16 cellular contexts compared by ENCODE assay signal in the genomic region with DNA sequence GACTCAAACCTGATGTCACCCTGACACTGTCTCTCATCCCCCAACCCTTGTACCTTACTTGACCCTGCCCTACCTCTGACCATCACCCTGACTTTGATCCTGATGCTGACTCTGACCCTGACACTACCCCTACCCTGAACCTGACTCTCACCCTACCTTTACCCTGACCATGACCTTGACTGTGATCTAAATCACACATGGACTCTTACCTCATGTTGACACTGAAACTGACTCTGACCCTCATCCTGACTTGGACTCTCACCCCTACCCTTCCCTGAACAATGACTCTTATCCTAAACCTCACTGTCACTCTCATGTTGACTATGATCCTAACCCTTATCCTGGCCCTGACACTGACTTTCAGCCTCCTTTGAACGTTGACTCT. TPM values are rescaled to one million over a fixed set of nuclear protein-coding genes. Genes with fewer than 3 reads are reported as not detected.
DNase-seq lines count a peak whose midpoint lies in the region; ATAC-seq and TF ChIP-seq lines count a peak whose summit lies in the region.
"Had no signal": no experiment of that assay in that cellular context is flagged by ENCODE, and none has a peak within 500 bp of the region (broad histone marks: within the 10 kb centered on the region; RNA-seq: fewer than 3 reads in every experiment).

No MANE protein-coding gene starts in this region.

- no peaks in the 10 kb centered on the region for H3K9me3 ChIP-seq in upper lobe of right lung

- no peaks in the 10 kb centered on the region for H3K36me3 Mint-ChIP-seq in activated T-helper 17 cell treated with anti-CD3 and anti-CD28 coated beads, Interleukin-2, amount 50 U/mL, for 72 hours (ENCODE audit: low read depth)
- H3K36me3 Mint-ChIP-seq in natural killer cell treated with Interleukin-12 subunit alpha and Interleukin-12 subunit beta and Interleukin-15 and Interleukin-18, amount 100 ng/mL, for 72 hours, result no peaks in the 10 kb centered on the region

- no peak overlapping the region for H3K4me3 ChIP-seq in upper lobe of right lung
- H3K4me3 ChIP-seq: GM12878 had no signal

- peaks cover 14% of the 10 kb centered on the region for H3K27me3 ChIP-seq in upper lobe of right lung

- no peak overlapping the region for H3K4me3 Mint-ChIP-seq in activated T-helper 17 cell treated with anti-CD3 and anti-CD28 coated beads, Interleukin-2, amount 50 U/mL, for 72 hours
- H3K4me3 Mint-ChIP-seq in natural killer cell treated with Interleukin-12 subunit alpha and Interleukin-12 subunit beta and Interleukin-15 and Interleukin-18, amount 100 ng/mL, for 72 hours, result no peak overlapping the region
- H3K4me3 Mint-ChIP-seq: B cell; CD4-positive, alpha-beta T cell; HFFc6 had no signal

- peaks cover 35% of the 10 kb centered on the region for H3K27me3 Mint-ChIP-seq in activated T-helper 17 cell treated with anti-CD3 and anti-CD28 coated beads, Interleukin-2, amount 50 U/mL, for 72 hours
- peaks cover 35 to 53% of the 10 kb centered on the region in 2 donors for H3K27me3 Mint-ChIP-seq in natural killer cell treated with Interleukin-12 subunit alpha and Interleukin-12 subunit beta and Interleukin-15 and Interleukin-18, amount 100 ng/mL, for 72 hours

- TF ChIP-seq CTCF in upper lobe of right lung (IDR thresholded peaks at IDR 0.05) (no peak), GM20000 (IDR thresholded peaks at IDR 0.05; ENCODE audit: extremely low read depth, missing control alignments) (no peak)

- H3K4me1 ChIP-seq in upper lobe of right lung, result no peaks in the 10 kb centered on the region

- H3K4me1 Mint-ChIP-seq in activated T-helper 17 cell treated with anti-CD3 and anti-CD28 coated beads, Interleukin-2, amount 50 U/mL, for 72 hours, result no peaks in the 10 kb centered on the region
- H3K4me1 Mint-ChIP-seq in natural killer cell treated with Interleukin-12 subunit alpha and Interleukin-12 subunit beta and Interleukin-15 and Interleukin-18, amount 100 ng/mL, for 72 hours (ENCODE audit: low read depth in 2 of 2), result peaks cover 22 to 24% of the 10 kb centered on the region in 2 donors
- H3K4me1 Mint-ChIP-seq: B cell had no signal

- no peaks in the 10 kb centered on the region for H3K9me3 Mint-ChIP-seq in activated T-helper 17 cell treated with anti-CD3 and anti-CD28 coated beads, Interleukin-2, amount 50 U/mL, for 72 hours
- H3K9me3 Mint-ChIP-seq in natural killer cell treated with Interleukin-12 subunit alpha and Interleukin-12 subunit beta and Interleukin-15 and Interleukin-18, amount 100 ng/mL, for 72 hours, result no peaks in the 10 kb centered on the region
- H3K9me3 Mint-ChIP-seq: CD4-positive, alpha-beta T cell; HFFc6 had no signal

- H3K27ac Mint-ChIP-seq in activated T-helper 17 cell treated with anti-CD3 and anti-CD28 coated beads, Interleukin-2, amount 50 U/mL, for 72 hours, result no peak overlapping the region
- no peak overlapping the region for H3K27ac Mint-ChIP-seq in natural killer cell treated with Interleukin-12 subunit alpha and Interleukin-12 subunit beta and Interleukin-15 and Interleukin-18, amount 100 ng/mL, for 72 hours
- H3K27ac Mint-ChIP-seq: B cell; CD4-positive, alpha-beta T cell; HFFc6 had no signal

- DNase-seq in left lobe of liver (ENCODE audit: low spot score) (no peak), upper lobe of right lung (no peak), GM19240 (ENCODE audit: insufficient read length, low spot score) (no peak), GM20000 (ENCODE audit: low spot score) (no peak)
- no peak for DNase-seq in natural killer cell treated with Interleukin-12 subunit alpha and Interleukin-12 subunit beta and Interleukin-15 and Interleukin-18, amount 100 ng/mL, for 72 hours (ENCODE audit: low spot score)
- DNase-seq: ACHN; C1 segment of cervical spinal cord; Calu3; CD4-positive, alpha-beta T cell; DMS 273 treated with DMSO at 0.1 percent for 48 hours; HCEC 1CT; HFFc6 had no signal

- no peaks in the 10 kb centered on the region for H3K36me3 ChIP-seq in upper lobe of right lung

- peak; percentile 24 for ATAC-seq in activated T-helper 17 cell treated with anti-CD3 and anti-CD28 coated beads, Interleukin-2, amount 50 U/mL, for 72 hours (replicated peaks)
- ATAC-seq in left lobe of liver (peak; percentile 14), upper lobe of right lung (peak; percentile 21), GM18505 (IDR thresholded peaks at IDR 0.05; ENCODE audit: unreplicated experiment) (no peak)
- peak; percentile 32 to 46 for ATAC-seq in natural killer cell treated with Interleukin-12 subunit alpha and Interleukin-12 subunit beta and Interleukin-15 and Interleukin-18, amount 100 ng/mL, for 72 hours
- ATAC-seq: GM12878 had no signal

- TF ChIP-seq POLR2A in GM18505 (IDR thresholded peaks at IDR 0.05; ENCODE audit: borderline replicate concordance, extremely low read depth, insufficient read depth, insufficient read length), result no peak

- no peak overlapping the region for H3K27ac ChIP-seq in upper lobe of right lung

- intact Hi-C loops in upper lobe of right lung (cut with DNase I), result no loop called here

RNA-seq across cellular contexts. Expression of gene SLC25A26, which starts 21.7 kb away (rescaled TPM):
- 10 to 100 TPM; 27.1 to 32.6 TPM for total RNA-seq in activated T-helper 17 cell treated with anti-CD3 and anti-CD28 coated beads, Interleukin-2, amount 50 U/mL, for 72 hours
- total RNA-seq in left lobe of liver (14.9 TPM), upper lobe of right lung (18.0 TPM)
- 10 to 100 TPM; 19.4 to 22.3 TPM for total RNA-seq in natural killer cell treated with Interleukin-12 subunit alpha and Interleukin-12 subunit beta and Interleukin-15 and Interleukin-18, amount 100 ng/mL, for 72 hours
